24 cellular contexts compared by ENCODE assay signal in genomic region chr2:222311321-222311977, GRCh38. TPM values are rescaled to one million over a fixed set of nuclear protein-coding genes. Genes with fewer than 3 reads are reported as not detected.
DNase-seq lines count a peak whose midpoint lies in the region; ATAC-seq, FAIRE-seq and TF ChIP-seq lines count a peak whose summit lies in the region.
"Had no signal": no experiment of that assay in that cellular context is flagged by ENCODE, and none has a peak within 500 bp of the region (broad histone marks: within the 10 kb centered on the region; RNA-seq: fewer than 3 reads in every experiment).

No MANE protein-coding gene starts in this region.

- WGBS in psoas muscle, 3 donors, result 10 to 28% (median 20%) methylated on average over 42 of the region's 42 CpGs
- 5 to 6% methylated on average over 39 to 42 of the region's 42 CpGs for WGBS in tibial nerve, 2 donors

- FAIRE-seq in endothelial cell of umbilical vein (lab: Jason Lieb, UNC), result no peak
- FAIRE-seq: HTR-8/SVneo had no signal

- POLR2A ChIA-PET in endothelial cell of umbilical vein (lab: Charles Lee), result no interaction called here

- TF ChIP-seq EP300 in tibial nerve (IDR thresholded peaks at IDR 0.05), result no peak

- no peak for TF ChIP-seq CTCF in endothelial cell of umbilical vein (IDR thresholded peaks at IDR 0.05; ENCODE audit: extremely low read depth in 1 of 2, insufficient read depth in 1 of 2, low read depth in 1 of 2, low read length in 2 of 2)
- no peak for TF ChIP-seq CTCF in psoas muscle (IDR thresholded peaks at IDR 0.05)
- no peak for TF ChIP-seq CTCF in tibial nerve (IDR thresholded peaks at IDR 0.05)

- dilution Hi-C loops in endothelial cell of umbilical vein (cut with MboI; ENCODE audit: extremely low pct_ligation_motif_present, low sequenced_read_pairs), result no loop called here

- H3K4me1 ChIP-seq in ES-I3 (ENCODE audit: insufficient read depth, low read length), result peaks cover 5% of the 10 kb centered on the region
- H3K4me1 ChIP-seq in endothelial cell of umbilical vein (ENCODE audit: control insufficient read depth, extremely low read depth, insufficient read depth, low read length), result no peaks in the 10 kb centered on the region
- H3K4me1 ChIP-seq in psoas muscle, result no peaks in the 10 kb centered on the region
- peaks cover 0 to 26% (median 4%) of the 10 kb centered on the region in 4 donors for H3K4me1 ChIP-seq in tibial nerve

- peaks cover 93 to 100% of the 10 kb centered on the region in 2 experiments for H3K27me3 ChIP-seq in endothelial cell of umbilical vein (ENCODE audit: control insufficient read depth in 2 of 2, insufficient read depth in 2 of 2, low read length in 2 of 2)
- peaks cover 0 to 81% (median 24%) of the 10 kb centered on the region in 3 donors for H3K27me3 ChIP-seq in psoas muscle (ENCODE audit: insufficient read depth in 3 of 3, low read length in 2 of 3)
- H3K27me3 ChIP-seq in tibial nerve, result peaks cover 3 to 100% of the 10 kb centered on the region in 2 donors

- peak; percentile 11 for DNase-seq in HT1080 (ENCODE audit: low read depth)
- no peak for DNase-seq in endothelial cell of umbilical vein (ENCODE audit: low read depth, low spot score)
- no peak for DNase-seq in psoas muscle
- DNase-seq in tibial nerve (ENCODE audit: low spot score in 2 of 2), result no peak
- no peak for DNase-seq in NCI-H1048 (lab: John Stamatoyannopoulos, UW)
- no peak for DNase-seq in posterior cingulate gyrus
- DNase-seq: activated CD4-positive, alpha-beta T cell treated with anti-CD3 and anti-CD28 coated beads, Interleukin-2, amount 50 U/mL, for 48 hours; activated T-cell treated with anti-CD3 and anti-CD28 coated beads, Interleukin-2, amount 50 U/mL, for 48 hours; dermis blood vessel endothelial cell; DMS79 treated with DMSO at 0.1 percent for 48 hours; erythroblast; gastrocnemius medialis; GM23248; NCI-H1436; NCI-H2171 treated with DMSO at 0.1 percent for 48 hours; NCI-H526 treated with DMSO at 0.1 percent for 48 hours; SW 1271 had no signal

- H3K4me2 ChIP-seq in endothelial cell of umbilical vein (ENCODE audit: insufficient read depth, low read length), result no peak overlapping the region

- ATAC-seq in psoas muscle, result no peak
- ATAC-seq: gastrocnemius medialis; left lobe of liver; stimulated activated effector memory CD8-positive, alpha-beta T cell treated with anti-CD3 and anti-CD28 coated beads, Interleukin-12 subunit alpha, Interleukin-12 subunit beta, amount 100 ng/mL, for 72 hours had no signal

- H4K20me1 ChIP-seq in endothelial cell of umbilical vein (replicated peaks; ENCODE audit: control insufficient read depth, extremely low read depth, insufficient read depth, low read length), result no peaks in the 10 kb centered on the region

- H3K27ac ChIP-seq in endothelial cell of umbilical vein (ENCODE audit: insufficient read depth, low read depth, low read length) (no peak overlapping the region), psoas muscle (no peak overlapping the region), tibial nerve (no peak overlapping the region)
- H3K27ac ChIP-seq: gastrocnemius medialis, GM23248, neutrophil, thoracic aorta had no signal

- no peaks in the 10 kb centered on the region for H3K9me1 ChIP-seq in endothelial cell of umbilical vein (replicated peaks; ENCODE audit: control insufficient read depth, extremely low read depth, insufficient read depth, low read length)

- H3K9ac ChIP-seq in ES-I3 (ENCODE audit: low read depth, low read length) (peak overlapping the region; percentile 11; the same call in 1 of the 2 replicates), endothelial cell of umbilical vein (replicated peaks; ENCODE audit: extremely low read depth, insufficient read depth, low read length) (no peak overlapping the region)
- H3K9ac ChIP-seq: GM23248 had no signal

- no TSS peak for BruUV-seq in endothelial cell of umbilical vein (replicated peaks; lab: Mats Ljungman, UMichigan)

- no peak overlapping the region for H2AFZ ChIP-seq in endothelial cell of umbilical vein (ENCODE audit: low read depth, low read length)
- H2AFZ ChIP-seq: GM23248 had no signal

- no peaks in the 10 kb centered on the region for H3K79me2 ChIP-seq in endothelial cell of umbilical vein (ENCODE audit: control insufficient read depth, insufficient read depth, low read length)

- no peaks in the 10 kb centered on the region for H3K9me3 ChIP-seq in ES-I3 (ENCODE audit: control insufficient read depth, insufficient read depth, low read length)
- no peaks in the 10 kb centered on the region for H3K9me3 ChIP-seq in endothelial cell of umbilical vein (replicated peaks; ENCODE audit: control insufficient read depth, insufficient read depth, low read length)
- no peaks in the 10 kb centered on the region for H3K9me3 ChIP-seq in psoas muscle
- no peaks in the 10 kb centered on the region for H3K9me3 ChIP-seq in tibial nerve
- H3K9me3 ChIP-seq: gastrocnemius medialis, neutrophil, thoracic aorta had no signal

- TF ChIP-seq POLR2A in endothelial cell of umbilical vein (IDR thresholded peaks at IDR 0.05; ENCODE audit: low read depth, low read length) (no peak), tibial nerve (IDR thresholded peaks at IDR 0.05) (no peak)

- H3K36me3 ChIP-seq in ES-I3 (ENCODE audit: insufficient read depth, low read length), result no peaks in the 10 kb centered on the region
- no peaks in the 10 kb centered on the region for H3K36me3 ChIP-seq in endothelial cell of umbilical vein (ENCODE audit: control insufficient read depth in 2 of 2, extremely low read depth in 1 of 2, insufficient read depth in 2 of 2, low read length in 2 of 2)
- H3K36me3 ChIP-seq in psoas muscle (ENCODE audit: insufficient read depth in 1 of 2, low read depth in 1 of 2), result no peaks in the 10 kb centered on the region
- H3K36me3 ChIP-seq in tibial nerve, result no peaks in the 10 kb centered on the region
- H3K36me3 ChIP-seq: gastrocnemius medialis, neutrophil, thoracic aorta had no signal

- CTCF ChIA-PET in endothelial cell of umbilical vein (lab: Charles Lee), result interaction anchor here (1.5 kb wide), 1 partner anchor 250 kb away, joined by 6 read pairs; no protein-coding TSS in a partner anchor

- intact Hi-C loops in endothelial cell of umbilical vein (cut with micrococcal nuclease), result no loop called here
- intact Hi-C loops in psoas muscle (cut with DNase I), result loop anchor here in 1 of 2 donors (10.0 kb wide), 1 partner anchor 303 kb away; no protein-coding TSS in a partner anchor
- intact Hi-C loops in posterior cingulate gyrus (cut with DNase I), result no loop called here

- H3K4me3 ChIP-seq in endothelial cell of umbilical vein (replicated peaks in 1 of 3; ENCODE audit: insufficient read depth in 1 of 3, low read depth in 1 of 3, low read length in 3 of 3) (no peak overlapping the region), psoas muscle (peak overlapping the region; percentile 54), tibial nerve (no peak overlapping the region)
- H3K4me3 ChIP-seq: GM23248, thoracic aorta had no signal

TF ChIP-seq in endothelial cell of umbilical vein, 7 proteins besides CTCF, POLR2A, EP300 and RAD21:
- no peak for TF ChIP-seq POLR2AphosphoS5 (IDR thresholded peaks at IDR 0.05; ENCODE audit: insufficient read depth, low read depth, low read length)
- TF ChIP-seq MAX (IDR thresholded peaks at IDR 0.05; ENCODE audit: insufficient read depth, insufficient read length), result no peak
- TF ChIP-seq EZH2 (IDR thresholded peaks at IDR 0.05; ENCODE audit: borderline replicate concordance, low read depth, low read length, severe bottlenecking), result peak; percentile 86
TF ChIP-seq in endothelial cell of umbilical vein: peak in this region for 1.

RNA-seq across cellular contexts. Expression of gene PAX3, which starts 12.7 kb away (rescaled TPM):
- not detected in 2 replicates for total RNA-seq in HT1080 (2014; rRNA removed; shearing (Covaris generic))
- not detected in 2 replicates for polyA plus RNA-seq in HT1080 (2015; cell fraction: cytosol; rRNA removed)
- polyA plus RNA-seq in HT1080 (2015; cell fraction: nucleus; rRNA removed), result not detected in 2 replicates
- not detected in 2 replicates for total RNA-seq in endothelial cell of umbilical vein
- not detected in 2 replicates for polyA plus RNA-seq in endothelial cell of umbilical vein
- polyA plus RNA-seq in endothelial cell of umbilical vein (2011; cell fraction: cytosol; rRNA removed), result not detected in 2 replicates
- polyA plus RNA-seq in endothelial cell of umbilical vein (2011; cell fraction: nucleus; rRNA removed), result not detected in 2 replicates
- polyA plus RNA-seq in endothelial cell of umbilical vein (2012), result not detected in 2 replicates
- polyA minus RNA-seq in endothelial cell of umbilical vein, result not detected in 2 replicates
- not detected for polyA minus RNA-seq in endothelial cell of umbilical vein (2011; cell fraction: cytosol; rRNA and poly(A)+ RNA removed)
- not detected in 2 replicates for polyA minus RNA-seq in endothelial cell of umbilical vein (2011; cell fraction: nucleus; rRNA and poly(A)+ RNA removed)
- 10 to 100 TPM in 2 of 4 donors, 1 to 10 TPM in 2; 6.9 to 20.5 (median 13.3) TPM for total RNA-seq in psoas muscle
- 1 to 10 TPM in 2 of 3 donors, under 1 TPM in 1; 0.26 to 2.8 (median 1.9) TPM for polyA plus RNA-seq in psoas muscle
- not detected for total RNA-seq in tibial nerve
- total RNA-seq: activated naive CD8-positive, alpha-beta T cell treated with anti-CD3 and anti-CD28 coated beads, Interleukin-2, amount 10 ng/mL, durations not matched to agents 7 days and 5 days; dermis blood vessel endothelial cell; GM23248; left lobe of liver; thoracic aorta had no signal
- polyA plus RNA-seq: GM23248 had no signal
